Comparison of ENCODE assay signal across 22 cellular contexts in the genomic region with DNA sequence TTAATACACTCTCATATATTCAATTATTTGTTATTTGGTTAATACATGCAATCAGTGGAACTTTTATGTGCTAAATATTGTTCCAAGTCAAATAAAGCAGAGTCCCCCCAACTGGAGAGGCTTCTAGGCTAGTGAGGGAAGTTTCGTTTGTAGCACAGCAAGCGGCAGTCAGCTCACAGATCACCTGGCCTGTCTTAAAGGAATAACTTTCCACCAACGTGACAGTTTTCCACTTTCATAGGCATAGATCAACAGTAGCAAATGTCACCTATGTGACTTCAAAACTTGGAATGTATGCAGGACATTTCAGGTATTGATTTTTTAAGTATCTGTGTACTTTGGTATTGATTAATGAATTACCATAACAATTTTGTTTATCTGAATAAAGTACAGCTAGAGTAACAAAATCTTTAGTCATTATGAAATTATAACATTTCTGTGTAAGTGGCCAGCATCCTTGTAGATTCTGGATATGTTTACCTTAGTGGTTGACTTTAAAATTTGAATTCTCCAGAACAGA.
"Had no signal": no experiment of that assay in that cellular context is flagged by ENCODE, and none has a peak within 500 bp of the region (broad histone marks: within the 10 kb centered on the region; RNA-seq: fewer than 3 reads in every experiment).

No MANE protein-coding gene starts in this region.

- FAIRE-seq: RCC 7860 had no signal

- DNase-seq: IMR-90, Karpas-422, KG1, MG63, NCI-H1092 treated with DMSO at 0.1 percent for 48 hours, NCI-H1436, NCI-H187, NCI-H2029, NCI-H2081 treated with DMSO at 0.1 percent for 48 hours, NCI-H2171, NCI-H226, NCI-H446, NCI-H510A, NCI-H524 treated with DMSO at 0.1 percent for 48 hours, NCI-H69, NCI-H774, Right ventricle myocardium superior, RPMI8226, SIG-M5 had no signal

- H3K4me1 ChIP-seq: SJSA1 had no signal

- H3K4me3 ChIP-seq: MG63, SJSA1, SK-N-MC had no signal

- H3K9me3 ChIP-seq: SJSA1 had no signal

- H3K27me3 ChIP-seq: MG63, SJSA1 had no signal

- H3K27ac ChIP-seq: SJSA1, SK-N-MC had no signal

- H3K36me3 ChIP-seq: MG63, SJSA1 had no signal
